In genomic region chr13:97109256-97109655, GRCh38 we compare ENCODE assay signal across 11 cellular contexts.
DNase-seq lines count a peak whose midpoint lies in the region; ATAC-seq and TF ChIP-seq lines count a peak whose summit lies in the region.
"Had no signal": no experiment of that assay in that cellular context is flagged by ENCODE, and none has a peak within 500 bp of the region (broad histone marks: within the 10 kb centered on the region; RNA-seq: fewer than 3 reads in every experiment).

No MANE protein-coding gene starts in this region.

- peaks cover 20% of the 10 kb centered on the region for H3F3A ChIP-seq in SK-N-SH (replicated peaks; ENCODE audit: insufficient read depth)

- H3K4me2 ChIP-seq in SK-N-SH (peak overlapping the region; percentile 43; the same call in 1 of the 2 replicates), mesenchymal stem cell (ENCODE audit: low read length, poor library complexity, severe bottlenecking) (no peak overlapping the region), mesendoderm (ENCODE audit: low read length) (no peak overlapping the region)

- H4K8ac ChIP-seq in mesenchymal stem cell (ENCODE audit: low read length): no peak overlapping the region
- H4K8ac ChIP-seq in mesendoderm (ENCODE audit: low read depth, low read length): no peak overlapping the region

- TF ChIP-seq RAD21 in SK-N-SH (IDR thresholded peaks at IDR 0.05; ENCODE audit: low read length): no peak

- WGBS in SK-N-SH (ENCODE audit: low lambda C conversion rate): 91% methylated on average over 7 of the region's 7 CpGs
- WGBS in mesenchymal stem cell: 92% methylated on average over 7 of the region's 7 CpGs
- no CpG with 5 or more reads among the region's 7 CpGs for whole genome bisulfite sequencing in mesendoderm (ENCODE audit: extremely low coverage, insufficient coverage, low lambda C conversion rate)

- H2BK5ac ChIP-seq in mesenchymal stem cell (ENCODE audit: low read depth, low read length, poor library complexity, severe bottlenecking): no peak overlapping the region
- H2BK5ac ChIP-seq in mesendoderm (ENCODE audit: low read length): no peak overlapping the region

- H3K4me1 ChIP-seq in SK-N-SH (ENCODE audit: control insufficient read depth in 1 of 2, insufficient read depth in 2 of 2, low read depth in 1 of 2, low read length in 1 of 2) (peaks cover 21 to 34% of the 10 kb centered on the region in 2 experiments), mesenchymal stem cell (ENCODE audit: control insufficient read depth, insufficient read depth, low read depth, low read length) (peaks cover 18% of the 10 kb centered on the region), thoracic aorta (ENCODE audit: control insufficient read depth in 1 of 2, low read depth in 2 of 2) (peaks cover 29 to 88% of the 10 kb centered on the region in 2 donors), mesendoderm (ENCODE audit: control insufficient read depth, low read depth, low read length) (peaks cover 5% of the 10 kb centered on the region)

- H2AFZ ChIP-seq in SK-N-SH (ENCODE audit: low read depth): no peak overlapping the region
- H2AFZ ChIP-seq in mesenchymal stem cell (ENCODE audit: low read depth, low read length): no peak overlapping the region

- H3K56ac ChIP-seq in mesendoderm (ENCODE audit: low read length): no peak overlapping the region

- CTCF ChIA-PET in SK-N-SH (lab: Yijun Ruan, JAX): interaction anchor here (0.6 to 10.9 kb wide), 54 partner anchors 8 to 690 kb away, joined by 3 to 222 read pairs (median 6); partner anchors contain the start of gene MBNL2

- TF ChIP-seq EP300 in SK-N-SH (IDR thresholded peaks at IDR 0.05; ENCODE audit: borderline replicate concordance in 1 of 2, low read depth in 1 of 2, low read length in 1 of 2): no peak

- no peaks in the 10 kb centered on the region for H3K9me2 ChIP-seq in SK-N-SH

- H3K79me1 ChIP-seq in mesenchymal stem cell (replicated peaks; ENCODE audit: low read length, poor library complexity, severe bottlenecking) (no peaks in the 10 kb centered on the region), mesendoderm (ENCODE audit: low read length) (no peaks in the 10 kb centered on the region)

- no peak overlapping the region for H3K4me3 ChIP-seq in SK-N-SH (ENCODE audit: low read depth in 2 of 2, low read length in 1 of 2)
- H3K4me3 ChIP-seq in mesenchymal stem cell (ENCODE audit: insufficient read depth in 1 of 2, low read depth in 1 of 2, low read length in 2 of 2): peak overlapping the region in 1 of 2 experiments; percentile 61
- peak overlapping the region; percentile 63 for H3K4me3 ChIP-seq in thoracic aorta
- no peak overlapping the region for H3K4me3 ChIP-seq in mesendoderm (ENCODE audit: low read length)

- H4K91ac ChIP-seq in mesenchymal stem cell (ENCODE audit: low read length): no peak overlapping the region

- H4K20me1 ChIP-seq in SK-N-SH (ENCODE audit: insufficient read depth): no peaks in the 10 kb centered on the region

- no peak overlapping the region for H4K5ac ChIP-seq in mesendoderm (ENCODE audit: low read length)

- H3K23ac ChIP-seq in mesenchymal stem cell (ENCODE audit: low read length in 2 of 2): no peak overlapping the region
- H3K23ac ChIP-seq in mesendoderm (ENCODE audit: low read length): no peak overlapping the region

- H2BK15ac ChIP-seq in mesenchymal stem cell (ENCODE audit: low read depth, poor library complexity, severe bottlenecking): no peak overlapping the region
- H2BK15ac ChIP-seq in mesendoderm (replicated peaks; ENCODE audit: low read depth): no peak overlapping the region

- H3K27me3 ChIP-seq in SK-N-SH (ENCODE audit: insufficient read depth) (no peaks in the 10 kb centered on the region), mesenchymal stem cell (ENCODE audit: control insufficient read depth in 1 of 2, insufficient read depth in 1 of 2, low read length in 2 of 2) (no peaks in the 10 kb centered on the region), thoracic aorta (replicated peaks; ENCODE audit: insufficient read depth) (no peaks in the 10 kb centered on the region), mesendoderm (ENCODE audit: insufficient read depth, low read length, poor library complexity) (no peaks in the 10 kb centered on the region)

- H3K27ac ChIP-seq in SK-N-SH (ENCODE audit: low read depth in 2 of 2, low read length in 1 of 2) (peak overlapping the region in 1 of 2 experiments; percentile 60; a peak in 2 of 4 replicates), angular gyrus (ENCODE audit: low read depth, low read length) (peak overlapping the region; percentile 56), mesenchymal stem cell (ENCODE audit: low read length, poor library complexity, severe bottlenecking) (no peak overlapping the region), thoracic aorta (peak overlapping the region; percentile 34 to 41), mesendoderm (ENCODE audit: low read depth, low read length) (no peak overlapping the region)
- H3K27ac ChIP-seq: 22Rv1, SK-N-MC had no signal

- ATAC-seq in SK-N-SH treated with all-trans-retinoic acid at 6 μM for 48 hours (no peak), thoracic aorta (ENCODE audit: insufficient number of reproducible peaks, low FRiP score, low read depth) (no peak)

- POLR2A ChIA-PET in SK-N-SH (lab: Yijun Ruan, JAX): interaction anchor here (1.0 to 1.5 kb wide), 2 partner anchors 113 to 324 kb away, joined by 4 to 7 read pairs; partner anchors contain the start of gene MBNL2

- DNase-seq in SK-N-SH (no peak), mesenchymal stem cell (no peak), thoracic aorta (ENCODE audit: low spot score) (no peak), mesendoderm (no peak), AML-193 (lab: John Stamatoyannopoulos, UW) (no peak), HK-2 (ENCODE audit: unreplicated experiment) (no peak)
- DNase-seq: NCI-H446 treated with DMSO at 0.1 percent for 48 hours had no signal

- no peak for TF ChIP-seq CTCF in SK-N-SH (IDR thresholded peaks at IDR 0.05)
- TF ChIP-seq CTCF in thoracic aorta (IDR thresholded peaks at IDR 0.05): no peak

- H3K9me3 ChIP-seq in SK-N-SH (no peaks in the 10 kb centered on the region), mesenchymal stem cell (ENCODE audit: control insufficient read depth, low read length) (no peaks in the 10 kb centered on the region), thoracic aorta (no peaks in the 10 kb centered on the region)

- H3K79me2 ChIP-seq in SK-N-SH (ENCODE audit: insufficient read depth) (no peaks in the 10 kb centered on the region; the same call in 1 of the 2 replicates), mesendoderm (ENCODE audit: control insufficient read depth, insufficient read depth, low read length) (no peaks in the 10 kb centered on the region)

- no peak overlapping the region for H2AK5ac ChIP-seq in mesenchymal stem cell (ENCODE audit: low read length, severe bottlenecking)
- no peak overlapping the region for H2AK5ac ChIP-seq in mesendoderm (ENCODE audit: low read length)

- H3K14ac ChIP-seq in mesenchymal stem cell (ENCODE audit: low read length in 2 of 2): no peak overlapping the region

- H3K9ac ChIP-seq in SK-N-SH (no peak overlapping the region), mesenchymal stem cell (ENCODE audit: low read length) (peak overlapping the region; percentile 66), mesendoderm (ENCODE audit: low read length) (no peak overlapping the region)

- no peak overlapping the region for H2BK12ac ChIP-seq in mesenchymal stem cell (ENCODE audit: low read length in 2 of 2)

- H2BK120ac ChIP-seq in mesenchymal stem cell (ENCODE audit: low read depth, low read length) (no peak overlapping the region), mesendoderm (ENCODE audit: low read depth, low read length) (no peak overlapping the region)

- H3K36me3 ChIP-seq in SK-N-SH (replicated peaks in 1 of 2; ENCODE audit: control insufficient read depth in 1 of 2, insufficient read depth in 2 of 2, low read length in 1 of 2): no peaks in the 10 kb centered on the region
- no peaks in the 10 kb centered on the region for H3K36me3 ChIP-seq in mesenchymal stem cell (ENCODE audit: control insufficient read depth in 1 of 2, insufficient read depth in 2 of 2, low read depth in 1 of 2, low read length in 2 of 2)
- H3K36me3 ChIP-seq in thoracic aorta: no peaks in the 10 kb centered on the region
- H3K36me3 ChIP-seq in mesendoderm (ENCODE audit: control insufficient read depth, insufficient read depth, low read length): no peaks in the 10 kb centered on the region

- H3K4ac ChIP-seq in mesenchymal stem cell (ENCODE audit: low read depth in 1 of 2, low read length in 2 of 2) (no peak overlapping the region), mesendoderm (ENCODE audit: low read depth, low read length) (no peak overlapping the region)

- H3K18ac ChIP-seq in mesenchymal stem cell (ENCODE audit: low read depth in 1 of 2, low read length in 2 of 2) (no peak overlapping the region), mesendoderm (ENCODE audit: low read length) (no peak overlapping the region)

TF ChIP-seq in SK-N-SH, 30 proteins besides CTCF, POLR2A, EP300 and RAD21 (continues in another document):
- TF ChIP-seq YY1 (IDR thresholded peaks at IDR 0.05; ENCODE audit: low read depth) (no peak), RFX5 (IDR thresholded peaks at IDR 0.05; ENCODE audit: low read length) (no peak), FOXJ3 (CRISPR knock-in tag; IDR thresholded peaks at IDR 0.05) (no peak), ELF1 (IDR thresholded peaks at IDR 0.05) (no peak), RCOR1 (IDR thresholded peaks at IDR 0.05; ENCODE audit: low read length) (no peak), TAF1 (IDR thresholded peaks at IDR 0.05; ENCODE audit: borderline replicate concordance, low read depth, low read length) (no peak), SIN3A (IDR thresholded peaks at IDR 0.05; ENCODE audit: borderline replicate concordance, low read depth, low read length) (no peak)

TF ChIP-seq in SK-N-SH treated with all-trans-retinoic acid at 6 μM for 48 hours, 23 proteins besides CTCF, POLR2A, EP300 and RAD21 (continues in another document):
- TF ChIP-seq ZFP30 (CRISPR knock-in tag; IDR thresholded peaks at IDR 0.05) (no peak), RARB (CRISPR knock-in tag; IDR thresholded peaks at IDR 0.05) (no peak), ZNF565 (CRISPR knock-in tag; conservative IDR thresholded peaks at IDR 0.05; ENCODE audit: low read depth) (no peak), ARNTL (CRISPR knock-in tag; IDR thresholded peaks at IDR 0.05; ENCODE audit: borderline replicate concordance, low read depth) (no peak), ZFP3 (CRISPR knock-in tag; IDR thresholded peaks at IDR 0.05) (no peak), TCF4 (CRISPR knock-in tag; IDR thresholded peaks at IDR 0.05; ENCODE audit: borderline replicate concordance) (no peak), ISL1 (CRISPR knock-in tag; IDR thresholded peaks at IDR 0.05) (no peak), PPARA (CRISPR knock-in tag; IDR thresholded peaks at IDR 0.05; ENCODE audit: borderline replicate concordance) (no peak), BACH2 (CRISPR knock-in tag; IDR thresholded peaks at IDR 0.05; ENCODE audit: borderline replicate concordance) (no peak), OSR1 (CRISPR knock-in tag; IDR thresholded peaks at IDR 0.05) (no peak)

Comparison
In these comparisons a context has a peak if more than half of its experiments do, and no peak if none do; other contexts are left out.
1. H3K27ac ChIP-seq: peak in angular gyrus (single experiment) and thoracic aorta (2 of 2); none in mesenchymal stem cell (single experiment) and mesendoderm (single experiment).